Comparison of ENCODE assay signal across 14 cellular contexts in genomic region chr1:32958827-32959226, GRCh38. TPM values are rescaled to one million over a fixed set of nuclear protein-coding genes. Genes with fewer than 3 reads are reported as not detected.
A peak's percentile ranks its signal among the peaks of the same experiment; 100 is the strongest.
DNase-seq lines count a peak whose midpoint lies in the region; ATAC-seq and TF ChIP-seq lines count a peak whose summit lies in the region.
"Had no signal": no experiment of that assay in that cellular context is flagged by ENCODE, and none has a peak within 500 bp of the region (broad histone marks: within the 10 kb centered on the region; RNA-seq: fewer than 3 reads in every experiment).

No MANE protein-coding gene starts in this region.

- TF ChIP-seq CTCF in DOHH2 (IDR thresholded peaks at IDR 0.05; ENCODE audit: low read depth, low read length, poor library complexity, severe bottlenecking), result no peak
- TF ChIP-seq CTCF in activated B cell treated with CpG ODN at 0.5 μM for 24 hours (IDR thresholded peaks at IDR 0.05), result no peak
- no peak for TF ChIP-seq CTCF in MM.1S (IDR thresholded peaks at IDR 0.05; ENCODE audit: low read length)
- no peak for TF ChIP-seq CTCF in BE2C (IDR thresholded peaks at IDR 0.05; ENCODE audit: low read depth, low read length)

- peak overlapping the region; percentile 14; the same call in 1 of the 2 replicates for H3K27ac ChIP-seq in BLaER1
- H3K27ac ChIP-seq in DOHH2 (ENCODE audit: low read depth, low read length), result peak overlapping the region; percentile 93
- no peak overlapping the region for H3K27ac ChIP-seq in MM.1S (ENCODE audit: low read length)

- H3F3A ChIP-seq in DOHH2 (ENCODE audit: control insufficient read depth, insufficient read depth) (peaks cover 66% of the 10 kb centered on the region), MM.1S (ENCODE audit: insufficient read depth, low read length) (peaks cover 14% of the 10 kb centered on the region)

- peaks cover 83% of the 10 kb centered on the region for H3K4me1 Mint-ChIP-seq in activated B cell treated with CpG ODN at 0.5 μM for 24 hours
- H3K4me1 Mint-ChIP-seq in natural killer cell treated with Interleukin-12 subunit alpha and Interleukin-12 subunit beta and Interleukin-15 and Interleukin-18, amount 100 ng/mL, for 72 hours (ENCODE audit: low read depth in 2 of 2), result peaks cover 62 to 66% of the 10 kb centered on the region in 2 donors

- H3K27me3 Mint-ChIP-seq in activated B cell treated with CpG ODN at 0.5 μM for 24 hours, result no peaks in the 10 kb centered on the region
- H3K27me3 Mint-ChIP-seq in natural killer cell treated with Interleukin-12 subunit alpha and Interleukin-12 subunit beta and Interleukin-15 and Interleukin-18, amount 100 ng/mL, for 72 hours, result no peaks in the 10 kb centered on the region

- ATAC-seq in activated B cell treated with CpG ODN at 0.5 μM for 24 hours (ENCODE audit: low read depth), result no peak
- no peak for ATAC-seq in natural killer cell treated with Interleukin-12 subunit alpha and Interleukin-12 subunit beta and Interleukin-15 and Interleukin-18, amount 100 ng/mL, for 72 hours

- intact Hi-C loops in activated B cell treated with CpG ODN at 0.5 μM for 24 hours (cut with micrococcal nuclease), result no loop called here

- peak overlapping the region; percentile 4 for H3K4me3 Mint-ChIP-seq in activated B cell treated with CpG ODN at 0.5 μM for 24 hours
- H3K4me3 Mint-ChIP-seq in natural killer cell treated with Interleukin-12 subunit alpha and Interleukin-12 subunit beta and Interleukin-15 and Interleukin-18, amount 100 ng/mL, for 72 hours, result peak overlapping the region; percentile 16

- POLR2A ChIA-PET in activated B cell treated with CpG ODN at 0.5 μM for 24 hours (lab: Charles Lee), result interaction anchor here (1.7 to 2.4 kb wide), 2 partner anchors 22 to 34 kb away, joined by 11 to 12 read pairs; no protein-coding TSS in a partner anchor

- CTCF ChIA-PET in activated B cell treated with CpG ODN at 0.5 μM for 24 hours (lab: Charles Lee), result interaction anchor here (1.0 to 2.0 kb wide), 3 partner anchors 25 to 123 kb away, joined by 3 to 6 read pairs (median 5); no protein-coding TSS in a partner anchor

- H3K9me3 Mint-ChIP-seq in activated B cell treated with CpG ODN at 0.5 μM for 24 hours, result no peaks in the 10 kb centered on the region
- no peaks in the 10 kb centered on the region for H3K9me3 Mint-ChIP-seq in natural killer cell treated with Interleukin-12 subunit alpha and Interleukin-12 subunit beta and Interleukin-15 and Interleukin-18, amount 100 ng/mL, for 72 hours

- H3K36me3 Mint-ChIP-seq in activated B cell treated with CpG ODN at 0.5 μM for 24 hours (ENCODE audit: low read depth), result peaks cover 15% of the 10 kb centered on the region
- peaks cover 14% of the 10 kb centered on the region for H3K36me3 Mint-ChIP-seq in natural killer cell treated with Interleukin-12 subunit alpha and Interleukin-12 subunit beta and Interleukin-15 and Interleukin-18, amount 100 ng/mL, for 72 hours

- H3K36me3 ChIP-seq in BLaER1, result no peaks in the 10 kb centered on the region
- peaks cover 39% of the 10 kb centered on the region for H3K36me3 ChIP-seq in DOHH2 (ENCODE audit: control insufficient read depth, low read length)
- no peaks in the 10 kb centered on the region for H3K36me3 ChIP-seq in MM.1S (replicated peaks; ENCODE audit: insufficient read depth, low read length)
- H3K36me3 ChIP-seq in BE2C, result no peaks in the 10 kb centered on the region

- H3K9me2 ChIP-seq in DOHH2 (replicated peaks; ENCODE audit: control insufficient read depth, low read length) (no peaks in the 10 kb centered on the region), MM.1S (replicated peaks; ENCODE audit: insufficient read depth, low read length) (no peaks in the 10 kb centered on the region)

- peaks cover 100% of the 10 kb centered on the region for H3K79me2 ChIP-seq in DOHH2 (ENCODE audit: control insufficient read depth, low read length)
- peaks cover 82% of the 10 kb centered on the region for H3K79me2 ChIP-seq in MM.1S (ENCODE audit: low read length)

- H3K4me2 ChIP-seq in BLaER1 (peak overlapping the region; percentile 98), DOHH2 (ENCODE audit: low read length) (peak overlapping the region; percentile 77), MM.1S (ENCODE audit: low read depth, low read length) (no peak overlapping the region)

- H3K4me3 ChIP-seq in BLaER1 (no peak overlapping the region), DOHH2 (ENCODE audit: low read length) (peak overlapping the region; percentile 84), MM.1S (ENCODE audit: low read length) (no peak overlapping the region), BE2C (ENCODE audit: low read depth, low read length) (no peak overlapping the region)

- H4K20me1 ChIP-seq in BLaER1, result peaks cover 36% of the 10 kb centered on the region
- no peaks in the 10 kb centered on the region for H4K20me1 ChIP-seq in DOHH2 (ENCODE audit: control insufficient read depth, insufficient read depth, low read depth, low read length)
- no peaks in the 10 kb centered on the region for H4K20me1 ChIP-seq in MM.1S (ENCODE audit: insufficient read depth, low read length)

- no peak overlapping the region for H2AFZ ChIP-seq in MM.1S (ENCODE audit: low read length)

- H3K4me1 ChIP-seq in BLaER1 (peaks cover 81% of the 10 kb centered on the region), DOHH2 (ENCODE audit: control insufficient read depth, low read length) (peaks cover 76% of the 10 kb centered on the region), MM.1S (ENCODE audit: low read length) (peaks cover 16% of the 10 kb centered on the region; the same call in 1 of the 2 replicates), BE2C (no peaks in the 10 kb centered on the region)

- H3K27ac Mint-ChIP-seq in activated B cell treated with CpG ODN at 0.5 μM for 24 hours, result peak overlapping the region; percentile 20
- H3K27ac Mint-ChIP-seq in natural killer cell treated with Interleukin-12 subunit alpha and Interleukin-12 subunit beta and Interleukin-15 and Interleukin-18, amount 100 ng/mL, for 72 hours, result peak overlapping the region; percentile 10 to 34

- H3K27me3 ChIP-seq in BLaER1, result no peaks in the 10 kb centered on the region
- no peaks in the 10 kb centered on the region for H3K27me3 ChIP-seq in DOHH2 (ENCODE audit: control insufficient read depth, low read length)
- no peaks in the 10 kb centered on the region for H3K27me3 ChIP-seq in MM.1S (replicated peaks; ENCODE audit: insufficient read depth, low read length)
- H3K27me3 ChIP-seq in BE2C, result no peaks in the 10 kb centered on the region

- H3K9ac ChIP-seq in BLaER1, result no peak overlapping the region
- H3K9ac ChIP-seq in MM.1S (ENCODE audit: low read length), result no peak overlapping the region

- no peaks in the 10 kb centered on the region for H3K9me3 ChIP-seq in BLaER1
- H3K9me3 ChIP-seq in DOHH2 (ENCODE audit: control insufficient read depth, insufficient read depth, low read length), result no peaks in the 10 kb centered on the region
- H3K9me3 ChIP-seq in MM.1S (replicated peaks; ENCODE audit: insufficient read depth, low read length), result no peaks in the 10 kb centered on the region
- H3K9me3 ChIP-seq in BE2C, result no peaks in the 10 kb centered on the region

- DNase-seq in activated B cell treated with CpG ODN at 0.5 μM for 24 hours (no peak), MM.1S (no peak), BE2C (no peak), MV-4-11 (lab: John Stamatoyannopoulos, UW) (no peak)
- no peak for DNase-seq in natural killer cell treated with Interleukin-12 subunit alpha and Interleukin-12 subunit beta and Interleukin-15 and Interleukin-18, amount 100 ng/mL, for 72 hours (ENCODE audit: low spot score)
- DNase-seq: AML-193; EL; KG1; NCI-H1436; NCI-H2029 treated with DMSO at 0.1 percent for 48 hours; NCI-H524 treated with DMSO at 0.1 percent for 48 hours; NK-92 treated with Interleukin-12 subunit alpha and Interleukin-12 subunit beta, amount 100 ng/mL, for 24 hours had no signal

RNA-seq across cellular contexts. Expression of gene RNF19B, which starts 5.8 kb away (rescaled TPM):
- total RNA-seq in activated B cell treated with CpG ODN at 0.5 μM for 24 hours, result 22.7 and 23.6 TPM in 2 replicates
- 100 to 1,000 TPM in 1 of 2 donors, 10 to 100 TPM in 1; 92.0 to 246 TPM for total RNA-seq in natural killer cell treated with Interleukin-12 subunit alpha and Interleukin-12 subunit beta and Interleukin-15 and Interleukin-18, amount 100 ng/mL, for 72 hours
- polyA plus RNA-seq in BE2C (2012; ENCODE audit: insufficient read depth, insufficient read length, low read depth), result 7.0 TPM

RNA-seq across cellular contexts. Expression of gene TMEM54, which starts 57.6 kb away (rescaled TPM):
- total RNA-seq in activated B cell treated with CpG ODN at 0.5 μM for 24 hours, result 0.44 and 0.66 TPM in 2 replicates
- total RNA-seq in natural killer cell treated with Interleukin-12 subunit alpha and Interleukin-12 subunit beta and Interleukin-15 and Interleukin-18, amount 100 ng/mL, for 72 hours, result 1 to 10 TPM; 2.5 to 5.9 TPM
- polyA plus RNA-seq in BE2C (2012; ENCODE audit: insufficient read depth, insufficient read length, low read depth), result not detected
